In genomic region chr12:103965255-103965589, GRCh38 we compare ENCODE assay signal across 8 cellular contexts. TPM values are rescaled to one million over a fixed set of nuclear protein-coding genes. Genes with fewer than 3 reads are reported as not detected.
DNase-seq lines count a peak whose midpoint lies in the region.

No MANE protein-coding gene starts in this region.

- H3K27me3 ChIP-seq in stomach smooth muscle (ENCODE audit: control insufficient read depth in 1 of 2, insufficient read depth in 2 of 2, low read length in 2 of 2) = no peaks in the 10 kb centered on the region

- peak overlapping the region; percentile 96 for H3K27ac ChIP-seq in stomach smooth muscle (ENCODE audit: low read length)

- peaks cover 16% of the 10 kb centered on the region for H3K4me1 ChIP-seq in stomach smooth muscle (ENCODE audit: control insufficient read depth, insufficient read depth, low read length)

- no peaks in the 10 kb centered on the region for H3K9me3 ChIP-seq in stomach smooth muscle (ENCODE audit: control insufficient read depth in 2 of 2, low read length in 2 of 2)

- H3K4me3 ChIP-seq in stomach smooth muscle (ENCODE audit: low read length in 2 of 2) = peak overlapping the region; percentile 94 to 99

- H3K9me3 Mint-ChIP-seq in activated naive CD8-positive, alpha-beta T cell treated with anti-CD3 and anti-CD28 coated beads for 36 hours = no peaks in the 10 kb centered on the region
- no peaks in the 10 kb centered on the region for H3K9me3 Mint-ChIP-seq in immature natural killer cell

- no peaks in the 10 kb centered on the region for H3K27me3 Mint-ChIP-seq in activated naive CD8-positive, alpha-beta T cell treated with anti-CD3 and anti-CD28 coated beads for 36 hours
- peaks cover 5 to 11% (median 5%) of the 10 kb centered on the region in 3 donors for H3K27me3 Mint-ChIP-seq in immature natural killer cell (ENCODE audit: low read depth in 3 of 3)

- peaks cover 51% of the 10 kb centered on the region for H3K4me1 Mint-ChIP-seq in activated naive CD8-positive, alpha-beta T cell treated with anti-CD3 and anti-CD28 coated beads for 36 hours
- H3K4me1 Mint-ChIP-seq in immature natural killer cell = peaks cover 40 to 62% of the 10 kb centered on the region in 2 donors

- peak overlapping the region; percentile 98 for H3K27ac Mint-ChIP-seq in activated naive CD8-positive, alpha-beta T cell treated with anti-CD3 and anti-CD28 coated beads for 36 hours
- peak overlapping the region; percentile 98 to 100 (median 100) for H3K27ac Mint-ChIP-seq in immature natural killer cell

- H3K36me3 Mint-ChIP-seq in activated naive CD8-positive, alpha-beta T cell treated with anti-CD3 and anti-CD28 coated beads for 36 hours = peaks cover 37% of the 10 kb centered on the region
- no peaks in the 10 kb centered on the region for H3K36me3 Mint-ChIP-seq in immature natural killer cell

- peak overlapping the region; percentile 99 to 100 for H3K9ac ChIP-seq in stomach smooth muscle (ENCODE audit: low read length in 2 of 2)

- peaks cover 0 to 3% of the 10 kb centered on the region in 2 donors for H3K36me3 ChIP-seq in stomach smooth muscle (ENCODE audit: control insufficient read depth in 2 of 2, insufficient read depth in 2 of 2, low read length in 2 of 2)

- peak overlapping the region; percentile 98 for H3K4me3 Mint-ChIP-seq in activated naive CD8-positive, alpha-beta T cell treated with anti-CD3 and anti-CD28 coated beads for 36 hours
- peak overlapping the region; percentile 98 to 99 (median 99) for H3K4me3 Mint-ChIP-seq in immature natural killer cell

- DNase-seq in DMS53 (lab: John Stamatoyannopoulos, UW) (peak; percentile 43), DMS53 treated with DMSO at 0.1 percent for 48 hours (lab: John Stamatoyannopoulos, UW; ENCODE audit: unreplicated experiment) (no peak), immature natural killer cell (no peak), SHP77 (lab: John Stamatoyannopoulos, UW) (no peak), HK-2 (ENCODE audit: unreplicated experiment) (no peak), cerebellar nuclear complex (lab: John Stamatoyannopoulos, UW) (no peak)
- no peak for DNase-seq in activated naive CD8-positive, alpha-beta T cell treated with anti-CD3 and anti-CD28 coated beads for 36 hours

RNA-seq across cellular contexts. Expression of gene TDG, which starts 0.5 kb away (rescaled TPM):
- 10 to 100 TPM; 58.3 to 59.3 TPM for total RNA-seq in activated naive CD8-positive, alpha-beta T cell treated with anti-CD3 and anti-CD28 coated beads for 36 hours
- 10 to 100 TPM; 26.6 to 30.1 (median 26.8) TPM for polyA plus RNA-seq in immature natural killer cell

RNA-seq across cellular contexts. Expression of gene HSP90B1, which starts 35.0 kb away (rescaled TPM):
- total RNA-seq in activated naive CD8-positive, alpha-beta T cell treated with anti-CD3 and anti-CD28 coated beads for 36 hours = 100 to 1,000 TPM; 540 to 565 TPM
- 100 to 1,000 TPM; 192 to 349 (median 263) TPM for polyA plus RNA-seq in immature natural killer cell
